In genomic region chr17:44363613-44364159, GRCh38 we compare ENCODE assay signal across 8 cellular contexts. TPM values are rescaled to one million over a fixed set of nuclear protein-coding genes. Genes with fewer than 3 reads are reported as not detected.
A peak's percentile ranks its signal among the peaks of the same experiment; 100 is the strongest.
DNase-seq lines count a peak whose midpoint lies in the region; ATAC-seq and TF ChIP-seq lines count a peak whose summit lies in the region.

FAM171A2 (minus strand) TSS chr17:44363853; CDS start chr17:44363714, 139 bp downstream.

- peak within 1 kb of the TSS; percentile 60 for H2AFZ ChIP-seq in mesenchymal stem cell (ENCODE audit: low read depth, low read length)

- H3K4me1 ChIP-seq in endocrine pancreas (ENCODE audit: control insufficient read depth, insufficient read depth, low read length), result no peaks in the 10 kb centered on the region
- peaks cover 35% of the 10 kb centered on the region for H3K4me1 ChIP-seq in mesenchymal stem cell (ENCODE audit: control insufficient read depth, insufficient read depth, low read depth, low read length)

- peak within 1 kb of the TSS in 1 of 2 experiments; percentile 64 for H3K23ac ChIP-seq in mesenchymal stem cell (ENCODE audit: low read length in 2 of 2)

- CTCF ChIA-PET in HEK293T (lab: Yijun Ruan, JAX), result interaction anchor here (0.6 to 1.2 kb wide), 12 partner anchors 11 to 179 kb away, joined by 3 to 5 read pairs (median 4); partner anchors contain the start of gene SLC25A39

- WGBS in mesenchymal stem cell, result 2% methylated on average over 41 of the region's 63 CpGs

- peak; percentile 53 for DNase-seq in COR-L47 (lab: John Stamatoyannopoulos, UW)
- DNase-seq in HEK293T (ENCODE audit: extremely low spot score), result peak; percentile 91
- peak; percentile 87 for DNase-seq in NCI-H69 (lab: John Stamatoyannopoulos, UW)
- DNase-seq in activated CD8-positive, alpha-beta memory T cell treated with anti-CD3 and anti-CD28 coated beads for 24 hours, result peak; percentile 86
- DNase-seq in mesenchymal stem cell, result peak; percentile 52
- DNase-seq in stimulated activated CD8-positive, alpha-beta memory T cell treated with anti-CD3 and anti-CD28 coated beads, Interleukin-4, amount 100 ng/mL, for 48 hours, result peak; percentile 77

- H2BK5ac ChIP-seq in mesenchymal stem cell (ENCODE audit: low read depth, low read length, poor library complexity, severe bottlenecking), result no peak within 1 kb of the TSS

- ATAC-seq in HG03565 (IDR thresholded peaks at IDR 0.05; ENCODE audit: unreplicated experiment), result no peak

- H3K14ac ChIP-seq in mesenchymal stem cell (ENCODE audit: low read length in 2 of 2), result peak within 1 kb of the TSS; percentile 51 to 58

- peak within 1 kb of the TSS; percentile 94 for H3K4me2 ChIP-seq in mesenchymal stem cell (ENCODE audit: low read length, poor library complexity, severe bottlenecking)

- peaks cover 35% of the 10 kb centered on the region for H3K79me1 ChIP-seq in mesenchymal stem cell (replicated peaks; ENCODE audit: low read length, poor library complexity, severe bottlenecking)

- H3K36me3 ChIP-seq in endocrine pancreas (ENCODE audit: control insufficient read depth, insufficient read depth, low read length), result no peaks in the 10 kb centered on the region
- H3K36me3 ChIP-seq in mesenchymal stem cell (ENCODE audit: control insufficient read depth in 1 of 2, insufficient read depth in 2 of 2, low read depth in 1 of 2, low read length in 2 of 2), result peaks cover 0 to 11% of the 10 kb centered on the region in 2 experiments

- H4K8ac ChIP-seq in mesenchymal stem cell (ENCODE audit: low read length), result peak within 1 kb of the TSS; percentile 42

- no peaks in the 10 kb centered on the region for H3K27me3 ChIP-seq in endocrine pancreas (ENCODE audit: control insufficient read depth, insufficient read depth, low read length)
- peaks cover 24 to 28% of the 10 kb centered on the region in 2 experiments for H3K27me3 ChIP-seq in mesenchymal stem cell (ENCODE audit: control insufficient read depth in 1 of 2, insufficient read depth in 1 of 2, low read length in 2 of 2)

- peak within 1 kb of the TSS in 1 of 2 experiments; percentile 66 for H2BK12ac ChIP-seq in mesenchymal stem cell (ENCODE audit: low read length in 2 of 2)

- H3K18ac ChIP-seq in mesenchymal stem cell (ENCODE audit: low read depth in 1 of 2, low read length in 2 of 2), result peak within 1 kb of the TSS; percentile 60 to 84

- no peak within 1 kb of the TSS for H4K91ac ChIP-seq in mesenchymal stem cell (ENCODE audit: low read length)

- peak within 1 kb of the TSS in 1 of 2 experiments; percentile 71 for H3K4ac ChIP-seq in mesenchymal stem cell (ENCODE audit: low read depth in 1 of 2, low read length in 2 of 2)

- POLR2A ChIA-PET in HEK293T (lab: Yijun Ruan, JAX), result interaction anchor here (0.9 to 3.2 kb wide), 4 partner anchors 12 to 160 kb away, joined by 3 to 12 read pairs (median 4); partner anchors contain the start of genes GRN and UBTF

- H3K4me3 ChIP-seq in endocrine pancreas (ENCODE audit: control insufficient read depth, insufficient read depth, low read length), result no peak within 1 kb of the TSS
- H3K4me3 ChIP-seq in mesenchymal stem cell (ENCODE audit: insufficient read depth in 1 of 2, low read depth in 1 of 2, low read length in 2 of 2), result peak within 1 kb of the TSS; percentile 80 to 84

- H3K9ac ChIP-seq in endocrine pancreas (ENCODE audit: control insufficient read depth, insufficient read depth, low read length), result peak within 1 kb of the TSS; percentile 47
- H3K9ac ChIP-seq in mesenchymal stem cell (ENCODE audit: low read length), result peak within 1 kb of the TSS; percentile 79

- peak within 1 kb of the TSS; percentile 76 for H2BK15ac ChIP-seq in mesenchymal stem cell (ENCODE audit: low read depth, poor library complexity, severe bottlenecking)

- no peaks in the 10 kb centered on the region for H3K9me3 ChIP-seq in endocrine pancreas (ENCODE audit: control insufficient read depth, low read length)
- no peaks in the 10 kb centered on the region for H3K9me3 ChIP-seq in mesenchymal stem cell (ENCODE audit: control insufficient read depth, low read length)

- no peak within 1 kb of the TSS for H2BK120ac ChIP-seq in mesenchymal stem cell (ENCODE audit: low read depth, low read length)

- H3K27ac ChIP-seq in mesenchymal stem cell (ENCODE audit: low read length, poor library complexity, severe bottlenecking), result no peak within 1 kb of the TSS

- no peak within 1 kb of the TSS for H2AK5ac ChIP-seq in mesenchymal stem cell (ENCODE audit: low read length, severe bottlenecking)

TF ChIP-seq in HEK293T, 16 proteins besides CTCF, POLR2A, EP300 and RAD21:
- TF ChIP-seq SP1 (IDR thresholded peaks at IDR 0.05) (no peak), CTBP1 (IDR thresholded peaks at IDR 0.05; ENCODE audit: borderline replicate concordance) (no peak), LEF1 (IDR thresholded peaks at IDR 0.05; ENCODE audit: borderline replicate concordance) (0 out of 2 replicates have a peak, but pooled peaks have one; percentile 48)

RNA-seq across cellular contexts. Expression of gene FAM171A2, which starts in this region (rescaled TPM):
- 5.8 TPM for polyA plus RNA-seq in mesenchymal stem cell (2013, experiment 1 of 2)
- polyA plus RNA-seq in mesenchymal stem cell (2013, experiment 2 of 2), result 5.3 TPM
